In genomic region chr17:15768865-15769533, GRCh38 we compare ENCODE assay signal across 4 cellular contexts. TPM values are rescaled to one million over a fixed set of nuclear protein-coding genes. Genes with fewer than 3 reads are reported as not detected.
"Had no signal": no experiment of that assay in that cellular context is flagged by ENCODE, and none has a peak within 500 bp of the region (broad histone marks: within the 10 kb centered on the region; RNA-seq: fewer than 3 reads in every experiment).

No MANE protein-coding gene starts in this region.

RNA-seq across cellular contexts. Expression of gene TBC1D26, which starts 36.9 kb away (rescaled TPM):
- total RNA-seq: activated CD4-positive, alpha-beta T cell treated with anti-CD3 and anti-CD28 coated beads, Interleukin-2, amount 10 ng/mL, durations not matched to agents 7 days and 5 days; activated CD8-positive, alpha-beta memory T cell treated with anti-CD3 and anti-CD28 coated beads, Interleukin-2, amount 10 ng/mL, durations not matched to agents 7 days and 5 days; esophagus squamous epithelium; smooth muscle cell had no signal
